ENCODE assay signal across 8 cellular contexts in genomic region chr17:59221159-59221847, GRCh38. TPM values are rescaled to one million over a fixed set of nuclear protein-coding genes. Genes with fewer than 3 reads are reported as not detected.
DNase-seq lines count a peak whose midpoint lies in the region; FAIRE-seq and TF ChIP-seq lines count a peak whose summit lies in the region.

No MANE protein-coding gene starts in this region.

- peak overlapping the region in 1 of 2 donors; percentile 81 for H3K27ac ChIP-seq in small intestine (ENCODE audit: low read depth in 1 of 2, low read length in 1 of 2)

- TF ChIP-seq CTCF in GM10266 (IDR thresholded peaks at IDR 0.05; ENCODE audit: control insufficient read depth, insufficient read depth, low read depth, missing control alignments) (no peak), D721Med (IDR thresholded peaks at IDR 0.05; ENCODE audit: insufficient read depth, missing control alignments) (no peak)

- intact Hi-C loops in activated T-helper 1 cell treated with anti-CD3 and anti-CD28 coated beads, Interleukin-12 subunit alpha, Interleukin-12 subunit beta, Interleukin-2, Interleukin-4 antibody, amounts not matched to agents 30 ng/mL and 10 ng/mL and 1 ng/mL, durations not matched to agents 14 hours and 24 hours and 36 hours (cut with micrococcal nuclease) = no loop called here

- H3K4me3 Mint-ChIP-seq in activated naive CD4-positive, alpha-beta T cell treated with anti-CD3 and anti-CD28 coated beads, Interleukin-2, amount 50 U/mL, for 24 hours = peak overlapping the region; percentile 100
- H3K4me3 Mint-ChIP-seq in activated T-helper 1 cell treated with anti-CD3 and anti-CD28 coated beads, Interleukin-12 subunit alpha, Interleukin-12 subunit beta, Interleukin-2, Interleukin-4 antibody, amounts not matched to agents 30 ng/mL and 10 ng/mL and 1 ng/mL, durations not matched to agents 14 hours and 24 hours and 36 hours = peak overlapping the region; percentile 95

- H3K36me3 ChIP-seq in small intestine (ENCODE audit: control insufficient read depth in 2 of 2, insufficient read depth in 2 of 2, low read length in 2 of 2) = no peaks in the 10 kb centered on the region

- no peaks in the 10 kb centered on the region for H3K9me3 ChIP-seq in small intestine (ENCODE audit: control insufficient read depth, low read depth)

- no peaks in the 10 kb centered on the region for H3K4me1 ChIP-seq in small intestine (ENCODE audit: control insufficient read depth in 2 of 2, insufficient read depth in 1 of 2, low read depth in 1 of 2, low read length in 1 of 2)

- peaks cover 4% of the 10 kb centered on the region for H3K36me3 Mint-ChIP-seq in activated naive CD4-positive, alpha-beta T cell treated with anti-CD3 and anti-CD28 coated beads, Interleukin-2, amount 50 U/mL, for 24 hours
- no peaks in the 10 kb centered on the region for H3K36me3 Mint-ChIP-seq in activated T-helper 1 cell treated with anti-CD3 and anti-CD28 coated beads, Interleukin-12 subunit alpha, Interleukin-12 subunit beta, Interleukin-2, Interleukin-4 antibody, amounts not matched to agents 30 ng/mL and 10 ng/mL and 1 ng/mL, durations not matched to agents 14 hours and 24 hours and 36 hours (ENCODE audit: low read depth)

- peak overlapping the region; percentile 77 for H3K4me3 ChIP-seq in iPS-11a (ENCODE audit: low read depth, low read length)
- H3K4me3 ChIP-seq in small intestine (ENCODE audit: low read depth in 1 of 2, low read length in 2 of 2) = peak overlapping the region; percentile 63 to 86

- peaks cover 15% of the 10 kb centered on the region for H3K4me1 Mint-ChIP-seq in activated naive CD4-positive, alpha-beta T cell treated with anti-CD3 and anti-CD28 coated beads, Interleukin-2, amount 50 U/mL, for 24 hours
- H3K4me1 Mint-ChIP-seq in activated T-helper 1 cell treated with anti-CD3 and anti-CD28 coated beads, Interleukin-12 subunit alpha, Interleukin-12 subunit beta, Interleukin-2, Interleukin-4 antibody, amounts not matched to agents 30 ng/mL and 10 ng/mL and 1 ng/mL, durations not matched to agents 14 hours and 24 hours and 36 hours (ENCODE audit: low read depth) = peaks cover 14% of the 10 kb centered on the region

- WGBS in small intestine, 3 donors = 9 to 11% (median 10%) methylated on average over 17 of the region's 17 CpGs

- peak overlapping the region; percentile 95 for H3K27ac Mint-ChIP-seq in activated naive CD4-positive, alpha-beta T cell treated with anti-CD3 and anti-CD28 coated beads, Interleukin-2, amount 50 U/mL, for 24 hours
- peak overlapping the region; percentile 93 for H3K27ac Mint-ChIP-seq in activated T-helper 1 cell treated with anti-CD3 and anti-CD28 coated beads, Interleukin-12 subunit alpha, Interleukin-12 subunit beta, Interleukin-2, Interleukin-4 antibody, amounts not matched to agents 30 ng/mL and 10 ng/mL and 1 ng/mL, durations not matched to agents 14 hours and 24 hours and 36 hours

- H3K27me3 Mint-ChIP-seq in activated naive CD4-positive, alpha-beta T cell treated with anti-CD3 and anti-CD28 coated beads, Interleukin-2, amount 50 U/mL, for 24 hours = no peaks in the 10 kb centered on the region
- H3K27me3 Mint-ChIP-seq in activated T-helper 1 cell treated with anti-CD3 and anti-CD28 coated beads, Interleukin-12 subunit alpha, Interleukin-12 subunit beta, Interleukin-2, Interleukin-4 antibody, amounts not matched to agents 30 ng/mL and 10 ng/mL and 1 ng/mL, durations not matched to agents 14 hours and 24 hours and 36 hours (ENCODE audit: insufficient read depth) = peaks cover 6% of the 10 kb centered on the region

- no peaks in the 10 kb centered on the region for H3K27me3 ChIP-seq in small intestine (ENCODE audit: control insufficient read depth in 2 of 2, insufficient read depth in 2 of 2, low read length in 2 of 2)

- no peaks in the 10 kb centered on the region for H3K9me3 Mint-ChIP-seq in activated naive CD4-positive, alpha-beta T cell treated with anti-CD3 and anti-CD28 coated beads, Interleukin-2, amount 50 U/mL, for 24 hours
- H3K9me3 Mint-ChIP-seq in activated T-helper 1 cell treated with anti-CD3 and anti-CD28 coated beads, Interleukin-12 subunit alpha, Interleukin-12 subunit beta, Interleukin-2, Interleukin-4 antibody, amounts not matched to agents 30 ng/mL and 10 ng/mL and 1 ng/mL, durations not matched to agents 14 hours and 24 hours and 36 hours = no peaks in the 10 kb centered on the region

- DNase-seq in activated naive CD4-positive, alpha-beta T cell treated with anti-CD3 and anti-CD28 coated beads, Interleukin-2, amount 50 U/mL, for 16 hours = no peak
- no peak for DNase-seq in activated T-helper 1 cell treated with anti-CD3 and anti-CD28 coated beads, Interleukin-12 subunit alpha, Interleukin-12 subunit beta, Interleukin-2, Interleukin-4 antibody, amounts not matched to agents 30 ng/mL and 10 ng/mL and 1 ng/mL, durations not matched to agents 14 hours and 24 hours and 36 hours (ENCODE audit: low spot score)
- no peak for DNase-seq in small intestine
- no peak for DNase-seq in GM10266 (ENCODE audit: extremely low spot score)
- no peak for DNase-seq in germinal center (ENCODE audit: low spot score)
- no peak for DNase-seq in D721Med (ENCODE audit: insufficient read length, low spot score)

- FAIRE-seq in small intestine (lab: Jason Lieb, UNC) (no peak), D721Med (lab: Jason Lieb, UNC) (no peak)

RNA-seq across cellular contexts. Expression of gene GDPD1, which starts 1.0 kb away (rescaled TPM):
- total RNA-seq in activated T-helper 1 cell treated with anti-CD3 and anti-CD28 coated beads, Interleukin-12 subunit alpha, Interleukin-12 subunit beta, Interleukin-2, Interleukin-4 antibody, amounts not matched to agents 30 ng/mL and 10 ng/mL and 1 ng/mL, durations not matched to agents 14 hours and 24 hours and 36 hours = 2.7 and 3.2 TPM in 2 replicates
- 1 to 10 TPM; 2.7 to 4.2 (median 4.0) TPM for polyA plus RNA-seq in small intestine

RNA-seq across cellular contexts. Expression of gene SMG8, which starts 11.5 kb away (rescaled TPM):
- total RNA-seq in activated T-helper 1 cell treated with anti-CD3 and anti-CD28 coated beads, Interleukin-12 subunit alpha, Interleukin-12 subunit beta, Interleukin-2, Interleukin-4 antibody, amounts not matched to agents 30 ng/mL and 10 ng/mL and 1 ng/mL, durations not matched to agents 14 hours and 24 hours and 36 hours = 25.1 and 26.1 TPM in 2 replicates
- 1 to 10 TPM; 2.2 to 5.5 (median 3.0) TPM for polyA plus RNA-seq in small intestine
